Comparison of ENCODE assay signal across 1 cellular context in the genomic region with DNA sequence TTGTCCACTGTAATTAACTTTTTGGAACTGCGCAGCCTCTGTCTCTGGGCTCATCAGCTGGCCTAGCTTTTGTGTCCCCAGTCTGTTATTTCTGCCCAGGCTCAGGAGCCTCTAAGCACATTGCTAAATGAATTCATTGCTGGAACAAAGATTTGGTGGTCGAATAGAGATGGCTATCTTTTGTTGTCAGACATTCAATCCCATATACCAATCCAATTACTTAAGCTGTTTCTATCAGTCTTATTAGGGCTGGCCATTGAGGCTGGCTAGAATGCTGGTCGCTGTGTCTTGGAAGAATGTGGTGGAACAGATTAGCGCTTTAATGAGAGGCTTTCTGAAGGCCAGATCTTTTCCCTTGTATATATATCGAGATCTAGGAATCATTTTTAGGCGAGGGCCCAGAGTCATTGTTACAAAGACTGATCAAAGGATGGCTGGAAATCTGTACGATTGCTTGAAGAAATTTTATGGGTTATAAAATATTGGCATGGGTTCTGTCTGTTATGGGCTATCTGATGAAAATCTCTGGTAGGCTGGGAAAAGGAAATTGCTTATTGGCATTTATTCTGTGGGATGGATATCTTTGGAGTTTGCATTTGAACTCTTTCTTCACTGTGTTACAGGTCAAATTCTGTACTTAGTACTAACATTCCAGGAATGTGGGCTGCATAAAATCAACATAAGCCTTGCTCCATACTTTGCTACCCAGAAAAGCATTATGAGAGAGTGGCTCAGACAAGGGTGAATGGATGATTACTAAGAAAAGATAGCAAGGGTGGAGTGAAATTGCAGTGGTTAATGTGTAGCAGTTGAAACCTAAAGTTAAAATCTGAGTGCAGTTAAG.
A peak's percentile ranks its signal among the peaks of the same experiment; 100 is the strongest.
TF ChIP-seq lines count a peak whose summit lies in the region.

No MANE protein-coding gene starts in this region.

TF ChIP-seq in HepG2, 621 proteins besides CTCF, POLR2A, EP300 and RAD21 (continued from another document and continues in another):
- no peak for TF ChIP-seq ZSCAN20 (CRISPR knock-in tag; IDR thresholded peaks at IDR 0.05; ENCODE audit: borderline replicate concordance)
- TF ChIP-seq ZNF235 (CRISPR knock-in tag; IDR thresholded peaks at IDR 0.05; ENCODE audit: borderline replicate concordance) = no peak
- TF ChIP-seq KLF16 (CRISPR knock-in tag; IDR thresholded peaks at IDR 0.05) = peak in 1 of 2 experiments; percentile 82; a peak in 2 of 4 replicates
- TF ChIP-seq, protein P1, sequence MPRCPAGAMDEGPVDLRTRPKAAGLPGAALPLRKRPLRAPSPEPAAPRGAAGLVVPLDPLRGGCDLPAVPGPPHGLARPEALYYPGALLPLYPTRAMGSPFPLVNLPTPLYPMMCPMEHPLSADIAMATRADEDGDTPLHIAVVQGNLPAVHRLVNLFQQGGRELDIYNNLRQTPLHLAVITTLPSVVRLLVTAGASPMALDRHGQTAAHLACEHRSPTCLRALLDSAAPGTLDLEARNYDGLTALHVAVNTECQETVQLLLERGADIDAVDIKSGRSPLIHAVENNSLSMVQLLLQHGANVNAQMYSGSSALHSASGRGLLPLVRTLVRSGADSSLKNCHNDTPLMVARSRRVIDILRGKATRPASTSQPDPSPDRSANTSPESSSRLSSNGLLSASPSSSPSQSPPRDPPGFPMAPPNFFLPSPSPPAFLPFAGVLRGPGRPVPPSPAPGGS (CRISPR knock-in tag; IDR thresholded peaks at IDR 0.05) = no peak
- no peak for TF ChIP-seq ZNF790 (CRISPR knock-in tag; IDR thresholded peaks at IDR 0.05; ENCODE audit: borderline replicate concordance)
- peak; percentile 93 for TF ChIP-seq ZNF205 (CRISPR knock-in tag; IDR thresholded peaks at IDR 0.05)
- peak; percentile 86 for TF ChIP-seq FOSL2 (CRISPR knock-in tag; IDR thresholded peaks at IDR 0.05)
- TF ChIP-seq CHD4 (IDR thresholded peaks at IDR 0.05; ENCODE audit: borderline replicate concordance, low read length) = peak; percentile 93
- TF ChIP-seq YEATS2 (CRISPR knock-in tag; IDR thresholded peaks at IDR 0.05; ENCODE audit: borderline replicate concordance) = peak; percentile 53; the same call in 1 of the 2 replicates
- no peak for TF ChIP-seq NFKB2 (CRISPR knock-in tag; IDR thresholded peaks at IDR 0.05; ENCODE audit: borderline replicate concordance)
- TF ChIP-seq MTF1 (CRISPR knock-in tag; IDR thresholded peaks at IDR 0.05) = no peak
- no peak for TF ChIP-seq ZNF569 (CRISPR knock-in tag; IDR thresholded peaks at IDR 0.05; ENCODE audit: borderline replicate concordance)
- TF ChIP-seq GLI4 (CRISPR knock-in tag; IDR thresholded peaks at IDR 0.05; ENCODE audit: borderline replicate concordance) = no peak
- TF ChIP-seq, protein P2, sequence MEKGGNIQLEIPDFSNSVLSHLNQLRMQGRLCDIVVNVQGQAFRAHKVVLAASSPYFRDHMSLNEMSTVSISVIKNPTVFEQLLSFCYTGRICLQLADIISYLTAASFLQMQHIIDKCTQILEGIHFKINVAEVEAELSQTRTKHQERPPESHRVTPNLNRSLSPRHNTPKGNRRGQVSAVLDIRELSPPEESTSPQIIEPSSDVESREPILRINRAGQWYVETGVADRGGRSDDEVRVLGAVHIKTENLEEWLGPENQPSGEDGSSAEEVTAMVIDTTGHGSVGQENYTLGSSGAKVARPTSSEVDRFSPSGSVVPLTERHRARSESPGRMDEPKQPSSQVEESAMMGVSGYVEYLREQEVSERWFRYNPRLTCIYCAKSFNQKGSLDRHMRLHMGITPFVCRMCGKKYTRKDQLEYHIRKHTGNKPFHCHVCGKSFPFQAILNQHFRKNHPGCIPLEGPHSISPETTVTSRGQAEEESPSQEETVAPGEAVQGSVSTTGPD (CRISPR knock-in tag; IDR thresholded peaks at IDR 0.05) = no peak
- TF ChIP-seq AHR (CRISPR knock-in tag; IDR thresholded peaks at IDR 0.05) = no peak; the same call in 1 of the 2 replicates
- TF ChIP-seq, protein P3, sequence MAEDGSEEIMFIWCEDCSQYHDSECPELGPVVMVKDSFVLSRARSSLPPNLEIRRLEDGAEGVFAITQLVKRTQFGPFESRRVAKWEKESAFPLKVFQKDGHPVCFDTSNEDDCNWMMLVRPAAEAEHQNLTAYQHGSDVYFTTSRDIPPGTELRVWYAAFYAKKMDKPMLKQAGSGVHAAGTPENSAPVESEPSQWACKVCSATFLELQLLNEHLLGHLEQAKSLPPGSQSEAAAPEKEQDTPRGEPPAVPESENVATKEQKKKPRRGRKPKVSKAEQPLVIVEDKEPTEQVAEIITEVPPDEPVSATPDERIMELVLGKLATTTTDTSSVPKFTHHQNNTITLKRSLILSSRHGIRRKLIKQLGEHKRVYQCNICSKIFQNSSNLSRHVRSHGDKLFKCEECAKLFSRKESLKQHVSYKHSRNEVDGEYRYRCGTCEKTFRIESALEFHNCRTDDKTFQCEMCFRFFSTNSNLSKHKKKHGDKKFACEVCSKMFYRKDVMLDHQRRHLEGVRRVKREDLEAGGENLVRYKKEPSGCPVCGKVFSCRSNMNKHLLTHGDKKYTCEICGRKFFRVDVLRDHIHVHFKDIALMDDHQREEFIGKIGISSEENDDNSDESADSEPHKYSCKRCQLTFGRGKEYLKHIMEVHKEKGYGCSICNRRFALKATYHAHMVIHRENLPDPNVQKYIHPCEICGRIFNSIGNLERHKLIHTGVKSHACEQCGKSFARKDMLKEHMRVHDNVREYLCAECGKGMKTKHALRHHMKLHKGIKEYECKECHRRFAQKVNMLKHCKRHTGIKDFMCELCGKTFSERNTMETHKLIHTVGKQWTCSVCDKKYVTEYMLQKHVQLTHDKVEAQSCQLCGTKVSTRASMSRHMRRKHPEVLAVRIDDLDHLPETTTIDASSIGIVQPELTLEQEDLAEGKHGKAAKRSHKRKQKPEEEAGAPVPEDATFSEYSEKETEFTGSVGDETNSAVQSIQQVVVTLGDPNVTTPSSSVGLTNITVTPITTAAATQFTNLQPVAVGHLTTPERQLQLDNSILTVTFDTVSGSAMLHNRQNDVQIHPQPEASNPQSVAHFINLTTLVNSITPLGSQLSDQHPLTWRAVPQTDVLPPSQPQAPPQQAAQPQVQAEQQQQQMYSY (CRISPR knock-in tag; IDR thresholded peaks at IDR 0.05) = no peak
- TF ChIP-seq THAP11 (CRISPR knock-in tag; IDR thresholded peaks at IDR 0.05) = peak; percentile 79
- TF ChIP-seq, protein P4, sequence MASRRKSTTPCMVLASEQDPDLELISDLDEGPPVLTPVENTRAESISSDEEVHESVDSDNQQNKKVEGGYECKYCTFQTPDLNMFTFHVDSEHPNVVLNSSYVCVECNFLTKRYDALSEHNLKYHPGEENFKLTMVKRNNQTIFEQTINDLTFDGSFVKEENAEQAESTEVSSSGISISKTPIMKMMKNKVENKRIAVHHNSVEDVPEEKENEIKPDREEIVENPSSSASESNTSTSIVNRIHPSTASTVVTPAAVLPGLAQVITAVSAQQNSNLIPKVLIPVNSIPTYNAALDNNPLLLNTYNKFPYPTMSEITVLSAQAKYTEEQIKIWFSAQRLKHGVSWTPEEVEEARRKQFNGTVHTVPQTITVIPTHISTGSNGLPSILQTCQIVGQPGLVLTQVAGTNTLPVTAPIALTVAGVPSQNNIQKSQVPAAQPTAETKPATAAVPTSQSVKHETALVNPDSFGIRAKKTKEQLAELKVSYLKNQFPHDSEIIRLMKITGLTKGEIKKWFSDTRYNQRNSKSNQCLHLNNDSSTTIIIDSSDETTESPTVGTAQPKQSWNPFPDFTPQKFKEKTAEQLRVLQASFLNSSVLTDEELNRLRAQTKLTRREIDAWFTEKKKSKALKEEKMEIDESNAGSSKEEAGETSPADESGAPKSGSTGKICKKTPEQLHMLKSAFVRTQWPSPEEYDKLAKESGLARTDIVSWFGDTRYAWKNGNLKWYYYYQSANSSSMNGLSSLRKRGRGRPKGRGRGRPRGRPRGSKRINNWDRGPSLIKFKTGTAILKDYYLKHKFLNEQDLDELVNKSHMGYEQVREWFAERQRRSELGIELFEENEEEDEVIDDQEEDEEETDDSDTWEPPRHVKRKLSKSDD (CRISPR knock-in tag; IDR thresholded peaks at IDR 0.05; ENCODE audit: low read depth) = peak; percentile 28; the same call in 1 of the 2 replicates
- TF ChIP-seq ATRX (CRISPR knock-in tag; IDR thresholded peaks at IDR 0.05; ENCODE audit: borderline replicate concordance) = no peak
- no peak for TF ChIP-seq SP140L (CRISPR knock-in tag; IDR thresholded peaks at IDR 0.05; ENCODE audit: borderline replicate concordance)
- TF ChIP-seq ZNF337 (CRISPR knock-in tag; IDR thresholded peaks at IDR 0.05; ENCODE audit: borderline replicate concordance, low read depth) = no peak
- TF ChIP-seq ZNF292 (CRISPR knock-in tag; IDR thresholded peaks at IDR 0.05; ENCODE audit: borderline replicate concordance, low read depth) = peak; percentile 68; the same call in 1 of the 2 replicates
- peak; percentile 87 for TF ChIP-seq NR2C2 (CRISPR knock-in tag; IDR thresholded peaks at IDR 0.05; ENCODE audit: borderline replicate concordance)
- peak; percentile 98 for TF ChIP-seq SMARCC2 (IDR thresholded peaks at IDR 0.05)
- TF ChIP-seq, protein P5, sequence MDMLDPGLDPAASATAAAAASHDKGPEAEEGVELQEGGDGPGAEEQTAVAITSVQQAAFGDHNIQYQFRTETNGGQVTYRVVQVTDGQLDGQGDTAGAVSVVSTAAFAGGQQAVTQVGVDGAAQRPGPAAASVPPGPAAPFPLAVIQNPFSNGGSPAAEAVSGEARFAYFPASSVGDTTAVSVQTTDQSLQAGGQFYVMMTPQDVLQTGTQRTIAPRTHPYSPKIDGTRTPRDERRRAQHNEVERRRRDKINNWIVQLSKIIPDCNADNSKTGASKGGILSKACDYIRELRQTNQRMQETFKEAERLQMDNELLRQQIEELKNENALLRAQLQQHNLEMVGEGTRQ (IDR thresholded peaks at IDR 0.05; ENCODE audit: low read depth, low read length) = no peak
- TF ChIP-seq, protein P5 (CRISPR knock-in tag; IDR thresholded peaks at IDR 0.05; ENCODE audit: borderline replicate concordance) = no peak
- peak; percentile 92 for TF ChIP-seq NR2F2 (IDR thresholded peaks at IDR 0.05; ENCODE audit: borderline replicate concordance, low read depth)
- TF ChIP-seq TBX3 (IDR thresholded peaks at IDR 0.05; ENCODE audit: borderline replicate concordance) = peak; percentile 73; the same call in 1 of the 2 replicates
- TF ChIP-seq ZBTB21 (CRISPR knock-in tag; IDR thresholded peaks at IDR 0.05) = 0 out of 2 replicates have a peak, but pooled peaks have one; percentile 55
- peak; percentile 47 for TF ChIP-seq JARID2 (CRISPR knock-in tag; IDR thresholded peaks at IDR 0.05; ENCODE audit: insufficient replicate concordance)
- TF ChIP-seq PPARG (CRISPR knock-in tag; conservative IDR thresholded peaks at IDR 0.05) = peak; percentile 100
- TF ChIP-seq DNMT3B (CRISPR knock-in tag; conservative IDR thresholded peaks at IDR 0.05) = no peak
- peak; percentile 95; the same call in 1 of the 2 replicates for TF ChIP-seq MIER3 (CRISPR knock-in tag; IDR thresholded peaks at IDR 0.05; ENCODE audit: borderline replicate concordance)
- TF ChIP-seq, protein P6, sequence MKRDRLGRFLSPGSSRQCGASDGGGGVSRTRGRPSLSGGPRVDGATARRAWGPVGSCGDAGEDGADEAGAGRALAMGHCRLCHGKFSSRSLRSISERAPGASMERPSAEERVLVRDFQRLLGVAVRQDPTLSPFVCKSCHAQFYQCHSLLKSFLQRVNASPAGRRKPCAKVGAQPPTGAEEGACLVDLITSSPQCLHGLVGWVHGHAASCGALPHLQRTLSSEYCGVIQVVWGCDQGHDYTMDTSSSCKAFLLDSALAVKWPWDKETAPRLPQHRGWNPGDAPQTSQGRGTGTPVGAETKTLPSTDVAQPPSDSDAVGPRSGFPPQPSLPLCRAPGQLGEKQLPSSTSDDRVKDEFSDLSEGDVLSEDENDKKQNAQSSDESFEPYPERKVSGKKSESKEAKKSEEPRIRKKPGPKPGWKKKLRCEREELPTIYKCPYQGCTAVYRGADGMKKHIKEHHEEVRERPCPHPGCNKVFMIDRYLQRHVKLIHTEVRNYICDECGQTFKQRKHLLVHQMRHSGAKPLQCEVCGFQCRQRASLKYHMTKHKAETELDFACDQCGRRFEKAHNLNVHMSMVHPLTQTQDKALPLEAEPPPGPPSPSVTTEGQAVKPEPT (CRISPR knock-in tag; IDR thresholded peaks at IDR 0.05; ENCODE audit: low read depth) = no peak
- peak; percentile 2; the same call in 1 of the 2 replicates for TF ChIP-seq KLF11 (CRISPR knock-in tag; IDR thresholded peaks at IDR 0.05)
- TF ChIP-seq ATF7-NPFF (CRISPR knock-in tag; IDR thresholded peaks at IDR 0.05; ENCODE audit: low read depth) = no peak
- peak; percentile 38; the same call in 1 of the 2 replicates for TF ChIP-seq ZNF556 (CRISPR knock-in tag; IDR thresholded peaks at IDR 0.05; ENCODE audit: borderline replicate concordance)
- TF ChIP-seq, protein P7, sequence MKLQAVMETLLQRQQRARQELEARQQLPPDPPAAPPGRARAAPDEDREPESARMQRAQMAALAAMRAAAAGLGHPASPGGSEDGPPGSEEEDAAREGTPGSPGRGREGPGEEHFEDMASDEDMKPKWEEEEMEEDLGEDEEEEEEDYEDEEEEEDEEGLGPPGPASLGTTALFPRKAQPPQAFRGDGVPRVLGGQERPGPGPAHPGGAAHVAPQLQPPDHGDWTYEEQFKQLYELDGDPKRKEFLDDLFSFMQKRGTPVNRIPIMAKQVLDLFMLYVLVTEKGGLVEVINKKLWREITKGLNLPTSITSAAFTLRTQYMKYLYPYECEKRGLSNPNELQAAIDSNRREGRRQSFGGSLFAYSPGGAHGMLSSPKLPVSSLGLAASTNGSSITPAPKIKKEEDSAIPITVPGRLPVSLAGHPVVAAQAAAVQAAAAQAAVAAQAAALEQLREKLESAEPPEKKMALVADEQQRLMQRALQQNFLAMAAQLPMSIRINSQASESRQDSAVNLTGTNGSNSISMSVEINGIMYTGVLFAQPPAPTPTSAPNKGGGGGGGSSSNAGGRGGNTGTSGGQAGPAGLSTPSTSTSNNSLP (IDR thresholded peaks at IDR 0.05; ENCODE audit: low read depth, low read length) = peak; percentile 99
- TF ChIP-seq PAF1 (CRISPR knock-in tag; IDR thresholded peaks at IDR 0.05) = no peak
- TF ChIP-seq PRMT3 (CRISPR knock-in tag; IDR thresholded peaks at IDR 0.05; ENCODE audit: borderline replicate concordance, low read depth) = no peak
